In the genomic region with DNA sequence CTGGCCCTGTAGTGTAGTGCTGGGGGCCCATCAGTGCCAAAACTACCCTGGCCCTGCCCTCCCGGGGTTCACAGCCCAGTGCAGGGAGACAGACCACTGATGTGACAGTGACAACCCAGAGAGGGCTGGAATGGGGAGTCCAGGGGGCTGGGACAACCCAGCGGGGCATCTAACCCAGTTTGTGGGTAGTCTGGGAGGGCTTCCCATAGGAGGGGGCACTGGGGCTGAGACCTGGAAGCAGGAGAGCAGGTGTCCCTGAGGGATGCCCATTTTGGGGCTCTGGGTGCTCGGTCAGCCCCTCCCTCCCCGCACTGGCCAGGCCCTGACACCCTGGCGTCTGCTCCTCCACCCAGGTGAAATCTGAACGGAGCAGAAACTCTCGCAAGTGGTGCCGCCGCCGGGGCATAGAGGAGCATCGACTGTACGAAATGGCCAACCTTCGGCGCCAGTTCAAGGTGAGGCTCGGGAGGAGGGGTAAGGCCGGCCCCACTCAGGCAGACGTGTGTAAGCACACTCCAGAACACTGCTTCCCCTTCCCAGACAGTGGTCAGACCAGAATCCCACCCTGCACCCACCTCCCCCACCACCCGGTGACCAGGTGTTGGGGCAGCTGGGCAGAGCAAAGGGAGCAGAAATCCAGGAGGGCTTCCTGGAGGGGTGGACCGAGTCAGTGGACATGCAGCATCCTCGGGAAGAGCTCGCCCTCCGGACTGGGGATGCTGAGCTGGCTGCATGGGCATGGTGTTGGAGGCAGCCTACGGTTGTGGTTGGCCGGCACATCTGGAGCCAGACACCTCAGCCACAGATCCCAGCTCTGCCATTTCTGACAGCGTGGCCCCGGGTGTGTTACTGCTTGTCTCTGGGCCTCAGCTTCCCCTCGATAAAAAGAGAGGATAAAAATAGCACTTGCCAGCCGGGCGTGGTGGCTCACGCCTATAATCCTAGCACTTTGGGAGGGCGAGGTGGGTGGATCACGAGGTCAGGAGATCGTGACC, we compare ENCODE assay signal across 15 cellular contexts. TPM values are rescaled to one million over a fixed set of nuclear protein-coding genes. Genes with fewer than 3 reads are reported as not detected.
"Had no signal": no experiment of that assay in that cellular context is flagged by ENCODE, and none has a peak within 500 bp of the region (broad histone marks: within the 10 kb centered on the region; RNA-seq: fewer than 3 reads in every experiment).

No MANE protein-coding gene starts in this region.

- H3K9me3 ChIP-seq: colonic mucosa, right atrium auricular region had no signal

- H3K27me3 ChIP-seq: colonic mucosa, foreskin keratinocyte, right atrium auricular region had no signal

- H3K4me1 ChIP-seq: colonic mucosa, foreskin keratinocyte had no signal

- FAIRE-seq: small intestine had no signal

- DNase-seq: colonic mucosa; dermis blood vessel endothelial cell; foreskin keratinocyte; left colon; left ventricle myocardium superior; mesendoderm; naive B cell; small intestine; stimulated activated CD4-positive, alpha-beta T cell treated with anti-CD3 and anti-CD28 coated beads, Interleukin-12 subunit alpha, Interleukin-12 subunit beta, amount 100 ng/mL, for 4 hours; stimulated activated naive CD4-positive, alpha-beta T cell treated with Interleukin-2 at 50 U/mL for 16 hours; trophoblast cell had no signal

- ATAC-seq: foreskin keratinocyte, left colon, left ventricle myocardium superior had no signal

- H3K27ac ChIP-seq: colonic mucosa, foreskin keratinocyte, right atrium auricular region had no signal

- H3K4me3 ChIP-seq: colonic mucosa, lung, right atrium auricular region had no signal

RNA-seq across cellular contexts. Expression of gene C5AR2, which starts 41.6 kb away (rescaled TPM):
- total RNA-seq: epithelial cell of proximal tubule, foreskin keratinocyte, kidney epithelial cell had no signal
- polyA plus RNA-seq: foreskin keratinocyte had no signal

RNA-seq across cellular contexts. Expression of gene MEIS3, which starts 45.8 kb away (rescaled TPM):
- total RNA-seq: dermis blood vessel endothelial cell had no signal
